18 cellular contexts compared by ENCODE assay signal in the genomic region with DNA sequence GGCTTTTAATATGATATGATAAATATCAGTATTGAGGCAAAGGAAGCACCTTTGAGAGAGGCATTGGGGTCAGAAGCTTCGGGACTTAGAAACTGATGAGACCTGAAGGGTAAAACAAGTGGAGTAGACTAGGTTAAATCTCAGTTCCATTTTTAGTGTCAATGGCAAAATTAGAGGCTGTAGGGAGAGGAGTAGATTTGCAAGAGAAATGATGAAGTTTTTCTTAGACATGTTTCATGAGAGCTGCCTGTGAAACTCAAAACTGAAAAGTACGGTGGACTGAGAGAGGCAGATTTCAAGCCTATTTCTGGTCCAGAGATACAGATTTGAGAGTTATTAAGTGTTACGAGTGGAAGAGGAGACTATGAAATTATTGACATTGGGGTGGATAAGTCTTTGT.
"Had no signal": no experiment of that assay in that cellular context is flagged by ENCODE, and none has a peak within 500 bp of the region (broad histone marks: within the 10 kb centered on the region; RNA-seq: fewer than 3 reads in every experiment).

No MANE protein-coding gene starts in this region.

- H3K27ac ChIP-seq: epithelial cell of prostate, heart left ventricle, pancreas, stomach, thoracic aorta, upper lobe of right lung had no signal

- H3K36me3 Mint-ChIP-seq: mesothelial cell of epicardium had no signal

- H3K4me3 Mint-ChIP-seq: activated CD4-positive, alpha-beta memory T cell treated with anti-CD3 and anti-CD28 coated beads, Interleukin-2, amount 10 ng/mL, durations not matched to agents 7 days and 5 days; activated CD4-positive, alpha-beta T cell treated with anti-CD3 and anti-CD28 coated beads for 36 hours; activated T-cell treated with anti-CD3 and anti-CD28 coated beads, Interleukin-2, amount 50 U/mL, for 4 hours; effector memory CD8-positive, alpha-beta T cell; mesothelial cell of epicardium; neural crest cell had no signal

- H3K4me3 ChIP-seq: heart left ventricle, lung, pancreas, stomach, thoracic aorta, upper lobe of right lung had no signal

- H3K36me3 ChIP-seq: heart left ventricle, pancreas, stomach, thoracic aorta, upper lobe of right lung had no signal

- DNase-seq: activated CD4-positive, alpha-beta memory T cell treated with anti-CD3 and anti-CD28 coated beads, Interleukin-2, amount 10 ng/mL, durations not matched to agents 7 days and 5 days; activated CD4-positive, alpha-beta T cell treated with anti-CD3 and anti-CD28 coated beads for 36 hours; activated effector memory CD4-positive, alpha-beta T cell treated with Interleukin-2 at 50 U/mL for 16 hours; activated naive CD4-positive, alpha-beta T cell treated with anti-CD3 and anti-CD28 coated beads, Interleukin-2, amount 50 U/mL, for 16 hours; activated T-cell treated with anti-CD3 and anti-CD28 coated beads, Interleukin-2, amount 50 U/mL, for 4 hours; dermis blood vessel endothelial cell; effector memory CD8-positive, alpha-beta T cell; heart left ventricle; left colon; pancreas; stimulated activated CD4-positive, alpha-beta T cell treated with anti-CD3 and anti-CD28 coated beads, Interleukin-1b, Interleukin-23, amount 100 ng/mL, for 48 hours; stomach; upper lobe of right lung had no signal

- H3K9me3 ChIP-seq: heart left ventricle, pancreas, stomach, thoracic aorta, upper lobe of right lung had no signal

- H3K27ac Mint-ChIP-seq: activated CD4-positive, alpha-beta memory T cell treated with anti-CD3 and anti-CD28 coated beads, Interleukin-2, amount 10 ng/mL, durations not matched to agents 7 days and 5 days; activated CD4-positive, alpha-beta T cell treated with anti-CD3 and anti-CD28 coated beads for 36 hours; effector memory CD8-positive, alpha-beta T cell; mesothelial cell of epicardium had no signal

- ATAC-seq: activated CD4-positive, alpha-beta T cell treated with anti-CD3 and anti-CD28 coated beads for 36 hours; activated T-cell treated with anti-CD3 and anti-CD28 coated beads, Interleukin-2, amount 50 U/mL, for 4 hours; effector memory CD8-positive, alpha-beta T cell; heart left ventricle; left colon; pancreas; upper lobe of right lung had no signal

- H3K27me3 ChIP-seq: heart left ventricle, pancreas, stomach, upper lobe of right lung had no signal

- H3K27me3 Mint-ChIP-seq: activated CD4-positive, alpha-beta memory T cell treated with anti-CD3 and anti-CD28 coated beads, Interleukin-2, amount 10 ng/mL, durations not matched to agents 7 days and 5 days; activated CD4-positive, alpha-beta T cell treated with anti-CD3 and anti-CD28 coated beads for 36 hours; effector memory CD8-positive, alpha-beta T cell had no signal

- H3K9me3 Mint-ChIP-seq: mesothelial cell of epicardium, neural crest cell had no signal

- H3K4me1 ChIP-seq: pancreas, stomach, upper lobe of right lung had no signal

- H3K4me1 Mint-ChIP-seq: activated CD4-positive, alpha-beta memory T cell treated with anti-CD3 and anti-CD28 coated beads, Interleukin-2, amount 10 ng/mL, durations not matched to agents 7 days and 5 days; activated CD4-positive, alpha-beta T cell treated with anti-CD3 and anti-CD28 coated beads for 36 hours; mesothelial cell of epicardium; neural crest cell had no signal
